In the genomic region with DNA sequence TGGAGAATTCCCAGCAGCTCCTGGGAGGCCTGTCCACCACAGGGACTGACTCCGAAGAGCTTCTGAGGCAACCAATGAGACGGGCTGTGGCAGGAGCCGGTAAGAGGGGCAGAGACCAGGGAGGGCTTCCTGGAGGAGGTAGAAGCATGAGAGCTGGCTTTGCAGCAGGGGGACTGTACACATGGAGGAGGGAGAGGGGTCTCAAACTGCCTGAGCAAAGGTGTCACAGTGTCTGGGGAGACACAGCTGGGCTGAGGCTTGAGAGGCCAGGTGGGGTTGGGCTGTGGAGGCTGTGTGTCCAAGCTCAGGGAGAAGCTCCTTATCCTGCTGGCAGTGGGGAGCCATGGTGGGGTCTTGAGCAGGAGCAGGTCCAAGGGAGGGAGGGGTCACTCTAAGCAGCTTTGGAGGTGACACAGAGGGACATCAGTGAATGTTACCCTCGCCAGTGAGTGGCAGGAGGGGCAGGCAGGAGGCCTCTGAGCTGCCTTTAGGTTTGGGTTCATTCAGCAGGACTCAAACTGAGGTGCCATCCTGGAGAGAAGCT, we compare ENCODE assay signal across 2 cellular contexts.
TF ChIP-seq lines count a peak whose summit lies in the region.

No MANE protein-coding gene starts in this region.

TF ChIP-seq in liver, 16 proteins besides CTCF, POLR2A, EP300 and RAD21:
- TF ChIP-seq EGR1 (IDR thresholded peaks at IDR 0.05; ENCODE audit: low read depth in 2 of 2) (no peak), SP1 (IDR thresholded peaks at IDR 0.05) (no peak), JUND (IDR thresholded peaks at IDR 0.05) (no peak)
- TF ChIP-seq, protein P1, sequence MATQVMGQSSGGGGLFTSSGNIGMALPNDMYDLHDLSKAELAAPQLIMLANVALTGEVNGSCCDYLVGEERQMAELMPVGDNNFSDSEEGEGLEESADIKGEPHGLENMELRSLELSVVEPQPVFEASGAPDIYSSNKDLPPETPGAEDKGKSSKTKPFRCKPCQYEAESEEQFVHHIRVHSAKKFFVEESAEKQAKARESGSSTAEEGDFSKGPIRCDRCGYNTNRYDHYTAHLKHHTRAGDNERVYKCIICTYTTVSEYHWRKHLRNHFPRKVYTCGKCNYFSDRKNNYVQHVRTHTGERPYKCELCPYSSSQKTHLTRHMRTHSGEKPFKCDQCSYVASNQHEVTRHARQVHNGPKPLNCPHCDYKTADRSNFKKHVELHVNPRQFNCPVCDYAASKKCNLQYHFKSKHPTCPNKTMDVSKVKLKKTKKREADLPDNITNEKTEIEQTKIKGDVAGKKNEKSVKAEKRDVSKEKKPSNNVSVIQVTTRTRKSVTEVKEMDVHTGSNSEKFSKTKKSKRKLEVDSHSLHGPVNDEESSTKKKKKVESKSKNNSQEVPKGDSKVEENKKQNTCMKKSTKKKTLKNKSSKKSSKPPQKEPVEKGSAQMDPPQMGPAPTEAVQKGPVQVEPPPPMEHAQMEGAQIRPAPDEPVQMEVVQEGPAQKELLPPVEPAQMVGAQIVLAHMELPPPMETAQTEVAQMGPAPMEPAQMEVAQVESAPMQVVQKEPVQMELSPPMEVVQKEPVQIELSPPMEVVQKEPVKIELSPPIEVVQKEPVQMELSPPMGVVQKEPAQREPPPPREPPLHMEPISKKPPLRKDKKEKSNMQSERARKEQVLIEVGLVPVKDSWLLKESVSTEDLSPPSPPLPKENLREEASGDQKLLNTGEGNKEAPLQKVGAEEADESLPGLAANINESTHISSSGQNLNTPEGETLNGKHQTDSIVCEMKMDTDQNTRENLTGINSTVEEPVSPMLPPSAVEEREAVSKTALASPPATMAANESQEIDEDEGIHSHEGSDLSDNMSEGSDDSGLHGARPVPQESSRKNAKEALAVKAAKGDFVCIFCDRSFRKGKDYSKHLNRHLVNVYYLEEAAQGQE (IDR thresholded peaks at IDR 0.05) = no peak

TF ChIP-seq in K562, 482 proteins besides CTCF, POLR2A, EP300 and RAD21:
- TF ChIP-seq ZFP36 (IDR thresholded peaks at IDR 0.05; ENCODE audit: low read depth, low read length, partially characterized antibody) (peak; percentile 73), HCFC1 (IDR thresholded peaks at IDR 0.05; ENCODE audit: low read depth, low read length) (no peak), TBP (optimal IDR thresholded peaks at IDR 0.05; ENCODE audit: low read depth, low read length) (no peak), CREB1 (IDR thresholded peaks at IDR 0.05) (no peak), CREB1 (CRISPR knock-in tag; IDR thresholded peaks at IDR 0.05) (no peak), SMARCA5 (IDR thresholded peaks at IDR 0.05) (peak; percentile 26; the same call in 1 of the 2 replicates), SMAD2 (IDR thresholded peaks at IDR 0.05; ENCODE audit: low read depth, low read length) (no peak), BCOR (IDR thresholded peaks at IDR 0.05) (peak; percentile 6; the same call in 1 of the 2 replicates), ARHGAP35 (IDR thresholded peaks at IDR 0.05; ENCODE audit: partially characterized antibody) (no peak), RBM25 (IDR thresholded peaks at IDR 0.05; ENCODE audit: low read depth, low read length, severe bottlenecking) (peak; percentile 8), SRSF9 (IDR thresholded peaks at IDR 0.05; ENCODE audit: borderline replicate concordance, low read depth, low read length) (no peak), NFE2 (IDR thresholded peaks at IDR 0.05; ENCODE audit: low read depth) (no peak)
- TF ChIP-seq, protein P2, sequence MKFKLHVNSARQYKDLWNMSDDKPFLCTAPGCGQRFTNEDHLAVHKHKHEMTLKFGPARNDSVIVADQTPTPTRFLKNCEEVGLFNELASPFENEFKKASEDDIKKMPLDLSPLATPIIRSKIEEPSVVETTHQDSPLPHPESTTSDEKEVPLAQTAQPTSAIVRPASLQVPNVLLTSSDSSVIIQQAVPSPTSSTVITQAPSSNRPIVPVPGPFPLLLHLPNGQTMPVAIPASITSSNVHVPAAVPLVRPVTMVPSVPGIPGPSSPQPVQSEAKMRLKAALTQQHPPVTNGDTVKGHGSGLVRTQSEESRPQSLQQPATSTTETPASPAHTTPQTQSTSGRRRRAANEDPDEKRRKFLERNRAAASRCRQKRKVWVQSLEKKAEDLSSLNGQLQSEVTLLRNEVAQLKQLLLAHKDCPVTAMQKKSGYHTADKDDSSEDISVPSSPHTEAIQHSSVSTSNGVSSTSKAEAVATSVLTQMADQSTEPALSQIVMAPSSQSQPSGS (CRISPR knock-in tag; IDR thresholded peaks at IDR 0.05) = no peak
- TF ChIP-seq, protein P3, sequence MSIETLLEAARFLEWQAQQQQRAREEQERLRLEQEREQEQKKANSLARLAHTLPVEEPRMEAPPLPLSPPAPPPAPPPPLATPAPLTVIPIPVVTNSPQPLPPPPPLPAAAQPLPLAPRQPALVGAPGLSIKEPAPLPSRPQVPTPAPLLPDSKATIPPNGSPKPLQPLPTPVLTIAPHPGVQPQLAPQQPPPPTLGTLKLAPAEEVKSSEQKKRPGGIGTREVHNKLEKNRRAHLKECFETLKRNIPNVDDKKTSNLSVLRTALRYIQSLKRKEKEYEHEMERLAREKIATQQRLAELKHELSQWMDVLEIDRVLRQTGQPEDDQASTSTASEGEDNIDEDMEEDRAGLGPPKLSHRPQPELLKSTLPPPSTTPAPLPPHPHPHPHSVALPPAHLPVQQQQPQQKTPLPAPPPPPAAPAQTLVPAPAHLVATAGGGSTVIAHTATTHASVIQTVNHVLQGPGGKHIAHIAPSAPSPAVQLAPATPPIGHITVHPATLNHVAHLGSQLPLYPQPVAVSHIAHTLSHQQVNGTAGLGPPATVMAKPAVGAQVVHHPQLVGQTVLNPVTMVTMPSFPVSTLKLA (conservative IDR thresholded peaks at IDR 0.05) = no peak
- TF ChIP-seq, protein P4, sequence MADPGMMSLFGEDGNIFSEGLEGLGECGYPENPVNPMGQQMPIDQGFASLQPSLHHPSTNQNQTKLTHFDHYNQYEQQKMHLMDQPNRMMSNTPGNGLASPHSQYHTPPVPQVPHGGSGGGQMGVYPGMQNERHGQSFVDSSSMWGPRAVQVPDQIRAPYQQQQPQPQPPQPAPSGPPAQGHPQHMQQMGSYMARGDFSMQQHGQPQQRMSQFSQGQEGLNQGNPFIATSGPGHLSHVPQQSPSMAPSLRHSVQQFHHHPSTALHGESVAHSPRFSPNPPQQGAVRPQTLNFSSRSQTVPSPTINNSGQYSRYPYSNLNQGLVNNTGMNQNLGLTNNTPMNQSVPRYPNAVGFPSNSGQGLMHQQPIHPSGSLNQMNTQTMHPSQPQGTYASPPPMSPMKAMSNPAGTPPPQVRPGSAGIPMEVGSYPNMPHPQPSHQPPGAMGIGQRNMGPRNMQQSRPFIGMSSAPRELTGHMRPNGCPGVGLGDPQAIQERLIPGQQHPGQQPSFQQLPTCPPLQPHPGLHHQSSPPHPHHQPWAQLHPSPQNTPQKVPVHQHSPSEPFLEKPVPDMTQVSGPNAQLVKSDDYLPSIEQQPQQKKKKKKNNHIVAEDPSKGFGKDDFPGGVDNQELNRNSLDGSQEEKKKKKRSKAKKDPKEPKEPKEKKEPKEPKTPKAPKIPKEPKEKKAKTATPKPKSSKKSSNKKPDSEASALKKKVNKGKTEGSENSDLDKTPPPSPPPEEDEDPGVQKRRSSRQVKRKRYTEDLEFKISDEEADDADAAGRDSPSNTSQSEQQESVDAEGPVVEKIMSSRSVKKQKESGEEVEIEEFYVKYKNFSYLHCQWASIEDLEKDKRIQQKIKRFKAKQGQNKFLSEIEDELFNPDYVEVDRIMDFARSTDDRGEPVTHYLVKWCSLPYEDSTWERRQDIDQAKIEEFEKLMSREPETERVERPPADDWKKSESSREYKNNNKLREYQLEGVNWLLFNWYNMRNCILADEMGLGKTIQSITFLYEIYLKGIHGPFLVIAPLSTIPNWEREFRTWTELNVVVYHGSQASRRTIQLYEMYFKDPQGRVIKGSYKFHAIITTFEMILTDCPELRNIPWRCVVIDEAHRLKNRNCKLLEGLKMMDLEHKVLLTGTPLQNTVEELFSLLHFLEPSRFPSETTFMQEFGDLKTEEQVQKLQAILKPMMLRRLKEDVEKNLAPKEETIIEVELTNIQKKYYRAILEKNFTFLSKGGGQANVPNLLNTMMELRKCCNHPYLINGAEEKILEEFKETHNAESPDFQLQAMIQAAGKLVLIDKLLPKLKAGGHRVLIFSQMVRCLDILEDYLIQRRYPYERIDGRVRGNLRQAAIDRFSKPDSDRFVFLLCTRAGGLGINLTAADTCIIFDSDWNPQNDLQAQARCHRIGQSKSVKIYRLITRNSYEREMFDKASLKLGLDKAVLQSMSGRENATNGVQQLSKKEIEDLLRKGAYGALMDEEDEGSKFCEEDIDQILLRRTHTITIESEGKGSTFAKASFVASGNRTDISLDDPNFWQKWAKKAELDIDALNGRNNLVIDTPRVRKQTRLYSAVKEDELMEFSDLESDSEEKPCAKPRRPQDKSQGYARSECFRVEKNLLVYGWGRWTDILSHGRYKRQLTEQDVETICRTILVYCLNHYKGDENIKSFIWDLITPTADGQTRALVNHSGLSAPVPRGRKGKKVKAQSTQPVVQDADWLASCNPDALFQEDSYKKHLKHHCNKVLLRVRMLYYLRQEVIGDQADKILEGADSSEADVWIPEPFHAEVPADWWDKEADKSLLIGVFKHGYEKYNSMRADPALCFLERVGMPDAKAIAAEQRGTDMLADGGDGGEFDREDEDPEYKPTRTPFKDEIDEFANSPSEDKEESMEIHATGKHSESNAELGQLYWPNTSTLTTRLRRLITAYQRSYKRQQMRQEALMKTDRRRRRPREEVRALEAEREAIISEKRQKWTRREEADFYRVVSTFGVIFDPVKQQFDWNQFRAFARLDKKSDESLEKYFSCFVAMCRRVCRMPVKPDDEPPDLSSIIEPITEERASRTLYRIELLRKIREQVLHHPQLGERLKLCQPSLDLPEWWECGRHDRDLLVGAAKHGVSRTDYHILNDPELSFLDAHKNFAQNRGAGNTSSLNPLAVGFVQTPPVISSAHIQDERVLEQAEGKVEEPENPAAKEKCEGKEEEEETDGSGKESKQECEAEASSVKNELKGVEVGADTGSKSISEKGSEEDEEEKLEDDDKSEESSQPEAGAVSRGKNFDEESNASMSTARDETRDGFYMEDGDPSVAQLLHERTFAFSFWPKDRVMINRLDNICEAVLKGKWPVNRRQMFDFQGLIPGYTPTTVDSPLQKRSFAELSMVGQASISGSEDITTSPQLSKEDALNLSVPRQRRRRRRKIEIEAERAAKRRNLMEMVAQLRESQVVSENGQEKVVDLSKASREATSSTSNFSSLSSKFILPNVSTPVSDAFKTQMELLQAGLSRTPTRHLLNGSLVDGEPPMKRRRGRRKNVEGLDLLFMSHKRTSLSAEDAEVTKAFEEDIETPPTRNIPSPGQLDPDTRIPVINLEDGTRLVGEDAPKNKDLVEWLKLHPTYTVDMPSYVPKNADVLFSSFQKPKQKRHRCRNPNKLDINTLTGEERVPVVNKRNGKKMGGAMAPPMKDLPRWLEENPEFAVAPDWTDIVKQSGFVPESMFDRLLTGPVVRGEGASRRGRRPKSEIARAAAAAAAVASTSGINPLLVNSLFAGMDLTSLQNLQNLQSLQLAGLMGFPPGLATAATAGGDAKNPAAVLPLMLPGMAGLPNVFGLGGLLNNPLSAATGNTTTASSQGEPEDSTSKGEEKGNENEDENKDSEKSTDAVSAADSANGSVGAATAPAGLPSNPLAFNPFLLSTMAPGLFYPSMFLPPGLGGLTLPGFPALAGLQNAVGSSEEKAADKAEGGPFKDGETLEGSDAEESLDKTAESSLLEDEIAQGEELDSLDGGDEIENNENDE (IDR thresholded peaks at IDR 0.05; ENCODE audit: low read depth, low read length) = no peak
- TF ChIP-seq, protein P5, sequence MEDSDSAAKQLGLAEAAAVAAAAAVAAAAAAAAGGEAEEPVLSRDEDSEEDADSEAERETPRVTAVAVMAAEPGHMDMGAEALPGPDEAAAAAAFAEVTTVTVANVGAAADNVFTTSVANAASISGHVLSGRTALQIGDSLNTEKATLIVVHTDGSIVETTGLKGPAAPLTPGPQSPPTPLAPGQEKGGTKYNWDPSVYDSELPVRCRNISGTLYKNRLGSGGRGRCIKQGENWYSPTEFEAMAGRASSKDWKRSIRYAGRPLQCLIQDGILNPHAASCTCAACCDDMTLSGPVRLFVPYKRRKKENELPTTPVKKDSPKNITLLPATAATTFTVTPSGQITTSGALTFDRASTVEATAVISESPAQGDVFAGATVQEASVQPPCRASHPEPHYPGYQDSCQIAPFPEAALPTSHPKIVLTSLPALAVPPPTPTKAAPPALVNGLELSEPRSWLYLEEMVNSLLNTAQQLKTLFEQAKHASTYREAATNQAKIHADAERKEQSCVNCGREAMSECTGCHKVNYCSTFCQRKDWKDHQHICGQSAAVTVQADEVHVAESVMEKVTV (CRISPR knock-in tag; IDR thresholded peaks at IDR 0.05) = no peak
- TF ChIP-seq, protein P6, sequence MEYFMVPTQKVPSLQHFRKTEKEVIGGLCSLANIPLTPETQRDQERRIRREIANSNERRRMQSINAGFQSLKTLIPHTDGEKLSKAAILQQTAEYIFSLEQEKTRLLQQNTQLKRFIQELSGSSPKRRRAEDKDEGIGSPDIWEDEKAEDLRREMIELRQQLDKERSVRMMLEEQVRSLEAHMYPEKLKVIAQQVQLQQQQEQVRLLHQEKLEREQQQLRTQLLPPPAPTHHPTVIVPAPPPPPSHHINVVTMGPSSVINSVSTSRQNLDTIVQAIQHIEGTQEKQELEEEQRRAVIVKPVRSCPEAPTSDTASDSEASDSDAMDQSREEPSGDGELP (CRISPR knock-in tag; IDR thresholded peaks at IDR 0.05; ENCODE audit: borderline replicate concordance) = 0 out of 2 replicates have a peak, but pooled peaks have one; percentile 2
TF ChIP-seq in K562: peak in this region for 5.
